ENCODE assay signal across 41 cellular contexts in genomic region chr2:116918574-116918973, GRCh38.
"Had no signal": no experiment of that assay in that cellular context is flagged by ENCODE, and none has a peak within 500 bp of the region (broad histone marks: within the 10 kb centered on the region; RNA-seq: fewer than 3 reads in every experiment).

No MANE protein-coding gene starts in this region.

- H3K9me3 ChIP-seq: adrenal gland, ascending aorta, body of pancreas, breast epithelium had no signal

- H3K27me3 ChIP-seq: adrenal gland, ascending aorta, body of pancreas, brain microvascular endothelial cell, breast epithelium, cardiac muscle cell had no signal

- DNase-seq: activated effector memory CD4-positive, alpha-beta T cell treated with anti-CD3 and anti-CD28 coated beads, Interleukin-2, amount 50 U/mL, for 16 hours; activated effector memory CD4-positive, alpha-beta T cell treated with Interleukin-2 at 50 U/mL for 16 hours; activated gamma-delta T cell; activated gamma-delta T cell treated with Interleukin-2 at 50 U/mL for 16 hours; activated naive CD4-positive, alpha-beta T cell; activated naive CD4-positive, alpha-beta T cell treated with anti-CD3 and anti-CD28 coated beads for 36 hours; activated naive CD4-positive, alpha-beta T cell treated with anti-CD3 and anti-CD28 coated beads, Interleukin-2, amount 10 ng/mL, durations not matched to agents 7 days and 5 days; activated naive CD4-positive, alpha-beta T cell treated with anti-CD3 and anti-CD28 coated beads, Interleukin-2, amount 50 U/mL, for 16 hours; activated naive CD4-positive, alpha-beta T cell treated with Interleukin-2 at 50 U/mL for 16 hours; activated naive CD8-positive, alpha-beta T cell treated with anti-CD3 and anti-CD28 coated beads for 36 hours; activated naive CD8-positive, alpha-beta T cell treated with anti-CD3 and anti-CD28 coated beads, Interleukin-2, amount 10 ng/mL, durations not matched to agents 7 days and 5 days; activated naive CD8-positive, alpha-beta T cell treated with anti-CD3 and anti-CD28 coated beads, Interleukin-2, amount 50 U/mL, for 24 hours; activated T-cell treated with anti-CD3 and anti-CD28 coated beads for 4 hours; activated T-cell treated with anti-CD3 and anti-CD28 coated beads, Interleukin-2, amount 50 U/mL, for 1 hour; activated T-cell treated with anti-CD3 and anti-CD28 coated beads, Interleukin-2, amount 50 U/mL, for 24 hours; activated T-cell treated with anti-CD3 and anti-CD28 coated beads, Interleukin-2, amount 50 U/mL, for 4 hours; activated T-cell treated with anti-CD3 and anti-CD28 coated beads, Interleukin-2, amount 50 U/mL, for 48 hours; activated T-cell treated with anti-CD3 and anti-CD28 coated beads, Interleukin-2, amount 50 U/mL, for 72 hours; adrenal gland; amniotic stem cell; amygdala; anterior cingulate cortex; aorta; body of pancreas; brain microvascular endothelial cell; caudate nucleus; central memory CD4-positive, alpha-beta T cell; cerebellar nuclear complex had no signal

- H3K36me3 ChIP-seq: adrenal gland, ascending aorta, brain microvascular endothelial cell, breast epithelium, cardiac muscle cell had no signal

- H3K9me3 Mint-ChIP-seq: activated naive CD4-positive, alpha-beta T cell treated with anti-CD3 and anti-CD28 coated beads for 36 hours; activated T-helper 1 cell treated with anti-CD3 and anti-CD28 coated beads, Interleukin-12 subunit alpha, Interleukin-12 subunit beta, Interleukin-2, Interleukin-4 antibody, amounts not matched to agents 30 ng/mL and 10 ng/mL and 1 ng/mL, durations not matched to agents 14 hours and 24 hours and 36 hours; brain had no signal

- H3K4me3 Mint-ChIP-seq: activated naive CD4-positive, alpha-beta T cell treated with anti-CD3 and anti-CD28 coated beads for 36 hours; activated naive CD4-positive, alpha-beta T cell treated with anti-CD3 and anti-CD28 coated beads, Interleukin-2, amount 10 ng/mL, durations not matched to agents 7 days and 5 days; activated naive CD4-positive, alpha-beta T cell treated with anti-CD3 and anti-CD28 coated beads, Interleukin-2, amount 50 U/mL, for 24 hours; activated naive CD8-positive, alpha-beta T cell; activated naive CD8-positive, alpha-beta T cell treated with anti-CD3 and anti-CD28 coated beads for 36 hours; activated naive CD8-positive, alpha-beta T cell treated with anti-CD3 and anti-CD28 coated beads, Interleukin-2, amount 10 ng/mL, durations not matched to agents 7 days and 5 days; activated naive CD8-positive, alpha-beta T cell treated with anti-CD3 and anti-CD28 coated beads, Interleukin-2, amount 50 U/mL, for 24 hours; activated T-cell treated with anti-CD3 and anti-CD28 coated beads, Interleukin-2, amount 50 U/mL, for 24 hours; activated T-cell treated with anti-CD3 and anti-CD28 coated beads, Interleukin-2, amount 50 U/mL, for 4 hours; activated T-cell treated with anti-CD3 and anti-CD28 coated beads, Interleukin-2, amount 50 U/mL, for 72 hours; activated T-helper 1 cell treated with anti-CD3 and anti-CD28 coated beads, Interleukin-12 subunit alpha, Interleukin-12 subunit beta, Interleukin-2, Interleukin-4 antibody, amounts not matched to agents 30 ng/mL and 10 ng/mL and 1 ng/mL, durations not matched to agents 14 hours and 24 hours and 36 hours; activated T-helper 17 cell treated with anti-CD3 and anti-CD28 coated beads, Interleukin-2, amount 50 U/mL, for 72 hours; brain; central memory CD8-positive, alpha-beta T cell had no signal

- H3K27ac ChIP-seq: adrenal gland, ascending aorta, body of pancreas, brain microvascular endothelial cell, breast epithelium, cardiac muscle cell had no signal

- FAIRE-seq: astrocyte, bronchial epithelial cell had no signal

- H3K27ac Mint-ChIP-seq: activated naive CD4-positive, alpha-beta T cell treated with anti-CD3 and anti-CD28 coated beads for 36 hours; activated naive CD4-positive, alpha-beta T cell treated with anti-CD3 and anti-CD28 coated beads, Interleukin-2, amount 10 ng/mL, durations not matched to agents 7 days and 5 days; activated naive CD4-positive, alpha-beta T cell treated with anti-CD3 and anti-CD28 coated beads, Interleukin-2, amount 50 U/mL, for 24 hours; activated naive CD4-positive, alpha-beta T cell treated with anti-CD3 and anti-CD28 coated beads, Interleukin-2, amount 50 U/mL, for 72 hours; activated naive CD8-positive, alpha-beta T cell; activated naive CD8-positive, alpha-beta T cell treated with anti-CD3 and anti-CD28 coated beads for 36 hours; activated naive CD8-positive, alpha-beta T cell treated with anti-CD3 and anti-CD28 coated beads, Interleukin-2, amount 10 ng/mL, durations not matched to agents 7 days and 5 days; activated naive CD8-positive, alpha-beta T cell treated with anti-CD3 and anti-CD28 coated beads, Interleukin-2, amount 50 U/mL, for 24 hours; activated T-cell treated with anti-CD3 and anti-CD28 coated beads, Interleukin-2, amount 50 U/mL, for 24 hours; activated T-cell treated with anti-CD3 and anti-CD28 coated beads, Interleukin-2, amount 50 U/mL, for 72 hours; activated T-helper 1 cell treated with anti-CD3 and anti-CD28 coated beads, Interleukin-12 subunit alpha, Interleukin-12 subunit beta, Interleukin-2, Interleukin-4 antibody, amounts not matched to agents 30 ng/mL and 10 ng/mL and 1 ng/mL, durations not matched to agents 14 hours and 24 hours and 36 hours; activated T-helper 17 cell treated with anti-CD3 and anti-CD28 coated beads, Interleukin-2, amount 50 U/mL, for 72 hours; activated T-helper 2 cell treated with anti-CD3 and anti-CD28 coated beads, Interferon-gamma antibody, Interleukin-2, Interleukin-4, amounts not matched to agents 10 μg/mL and 5 μg/mL and 100 μg/mL, durations not matched to agents 14 hours and 24 hours and 36 hours; brain had no signal

- H3K4me1 Mint-ChIP-seq: activated naive CD4-positive, alpha-beta T cell treated with anti-CD3 and anti-CD28 coated beads, Interleukin-2, amount 10 ng/mL, durations not matched to agents 7 days and 5 days; activated naive CD4-positive, alpha-beta T cell treated with anti-CD3 and anti-CD28 coated beads, Interleukin-2, amount 50 U/mL, for 24 hours; activated naive CD8-positive, alpha-beta T cell treated with anti-CD3 and anti-CD28 coated beads for 36 hours; activated naive CD8-positive, alpha-beta T cell treated with anti-CD3 and anti-CD28 coated beads, Interleukin-2, amount 10 ng/mL, durations not matched to agents 7 days and 5 days; activated naive CD8-positive, alpha-beta T cell treated with anti-CD3 and anti-CD28 coated beads, Interleukin-2, amount 50 U/mL, for 24 hours; activated T-helper 17 cell treated with anti-CD3 and anti-CD28 coated beads, Interleukin-2, amount 50 U/mL, for 72 hours; brain; central memory CD8-positive, alpha-beta T cell had no signal

- H3K27me3 Mint-ChIP-seq: activated naive CD4-positive, alpha-beta T cell treated with anti-CD3 and anti-CD28 coated beads, Interleukin-2, amount 10 ng/mL, durations not matched to agents 7 days and 5 days; activated naive CD4-positive, alpha-beta T cell treated with anti-CD3 and anti-CD28 coated beads, Interleukin-2, amount 50 U/mL, for 24 hours; activated naive CD8-positive, alpha-beta T cell; activated naive CD8-positive, alpha-beta T cell treated with anti-CD3 and anti-CD28 coated beads for 36 hours; activated naive CD8-positive, alpha-beta T cell treated with anti-CD3 and anti-CD28 coated beads, Interleukin-2, amount 10 ng/mL, durations not matched to agents 7 days and 5 days; activated naive CD8-positive, alpha-beta T cell treated with anti-CD3 and anti-CD28 coated beads, Interleukin-2, amount 50 U/mL, for 24 hours; activated T-cell treated with anti-CD3 and anti-CD28 coated beads, Interleukin-2, amount 50 U/mL, for 24 hours; activated T-helper 17 cell treated with anti-CD3 and anti-CD28 coated beads, Interleukin-2, amount 50 U/mL, for 72 hours; brain; central memory CD8-positive, alpha-beta T cell had no signal

- ATAC-seq: activated naive CD4-positive, alpha-beta T cell treated with anti-CD3 and anti-CD28 coated beads, Interleukin-2, amount 50 U/mL, for 72 hours; activated naive CD8-positive, alpha-beta T cell treated with anti-CD3 and anti-CD28 coated beads, Interleukin-2, amount 50 U/mL, for 24 hours; activated T-cell treated with anti-CD3 and anti-CD28 coated beads, Interleukin-2, amount 50 U/mL, for 4 hours; activated T-cell treated with anti-CD3 and anti-CD28 coated beads, Interleukin-2, amount 50 U/mL, for 72 hours; activated T-helper 17 cell treated with anti-CD3 and anti-CD28 coated beads, Interleukin-2, amount 50 U/mL, for 72 hours; body of pancreas had no signal

- H3K4me1 ChIP-seq: adrenal gland, ascending aorta, body of pancreas, breast epithelium had no signal

- H3K36me3 Mint-ChIP-seq: activated naive CD4-positive, alpha-beta T cell treated with anti-CD3 and anti-CD28 coated beads, Interleukin-2, amount 10 ng/mL, durations not matched to agents 7 days and 5 days; activated naive CD4-positive, alpha-beta T cell treated with anti-CD3 and anti-CD28 coated beads, Interleukin-2, amount 50 U/mL, for 24 hours; activated naive CD4-positive, alpha-beta T cell treated with anti-CD3 and anti-CD28 coated beads, Interleukin-2, amount 50 U/mL, for 72 hours; activated naive CD8-positive, alpha-beta T cell; activated naive CD8-positive, alpha-beta T cell treated with anti-CD3 and anti-CD28 coated beads for 36 hours; activated naive CD8-positive, alpha-beta T cell treated with anti-CD3 and anti-CD28 coated beads, Interleukin-2, amount 10 ng/mL, durations not matched to agents 7 days and 5 days; brain had no signal

- H3K4me3 ChIP-seq: adrenal gland, ascending aorta, body of pancreas, breast epithelium, cardiac muscle cell had no signal
